In the genomic region with DNA sequence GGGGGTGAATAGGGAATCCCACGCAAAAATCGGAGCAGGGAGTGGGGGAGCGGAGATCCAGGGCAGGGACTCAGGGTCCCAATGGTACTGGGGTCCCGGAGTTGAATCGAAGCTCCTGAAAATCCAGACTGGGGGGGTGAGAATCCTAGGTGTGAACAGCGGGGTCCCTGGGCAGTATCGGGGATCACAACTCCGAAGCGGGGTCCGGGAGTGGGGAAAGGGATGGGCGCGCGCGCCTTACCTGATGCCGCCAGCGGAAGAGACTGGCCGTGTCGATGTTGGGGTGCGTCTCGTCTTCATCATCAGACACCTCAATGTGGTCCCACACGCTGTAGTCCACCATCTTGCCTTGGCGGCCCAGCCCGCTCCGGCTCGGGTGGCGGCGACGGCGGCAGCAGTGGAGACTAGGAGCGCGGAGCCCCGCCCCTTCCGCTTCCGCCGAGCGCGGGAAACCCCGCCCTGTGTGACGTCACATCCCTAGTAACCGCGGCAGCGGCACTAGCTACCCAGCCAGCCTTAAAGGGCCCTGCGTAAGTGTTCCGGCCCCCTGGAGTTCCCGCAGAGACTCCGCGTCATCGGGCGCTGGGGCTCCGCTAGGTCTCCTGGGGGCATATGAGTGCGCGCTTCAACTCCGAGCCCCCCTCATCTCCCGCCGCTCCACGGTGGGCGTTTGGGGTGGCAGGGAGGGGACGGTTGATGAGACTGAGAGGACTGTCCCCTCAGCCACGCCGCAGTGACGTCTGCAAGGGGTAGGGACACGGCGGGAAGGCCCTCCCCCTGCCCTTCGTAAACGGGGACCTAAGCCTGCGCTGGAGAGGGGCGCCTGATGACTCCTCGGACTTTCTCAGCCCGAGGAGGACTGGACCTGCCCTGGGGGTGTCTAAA, we compare ENCODE assay signal across 8 cellular contexts. TPM values are rescaled to one million over a fixed set of nuclear protein-coding genes. Genes with fewer than 3 reads are reported as not detected.
DNase-seq lines count a peak whose midpoint lies in the region; ATAC-seq and TF ChIP-seq lines count a peak whose summit lies in the region.

A gene (minus strand): TSS at position 406 of the 885 bp plus-strand sequence. CDS start 63 bp downstream, at position 343.

- peak within 1 kb of the TSS; percentile 56 to 91 (median 91) for H3K4me3 ChIP-seq in right lobe of liver

- peaks cover 0 to 22% (median 7%) of the 10 kb centered on the region in 4 donors for H3K4me1 ChIP-seq in right lobe of liver

- TF ChIP-seq CTCF in C4-2B (conservative IDR thresholded peaks at IDR 0.05) (no peak), right lobe of liver (IDR thresholded peaks at IDR 0.05) (no peak)

- intact Hi-C loops in right lobe of liver (cut with DNase I) = no loop called here

- peak within 1 kb of the TSS; percentile 87 for H3K27ac ChIP-seq in C4-2B
- peak within 1 kb of the TSS; percentile 13 to 63 (median 52) for H3K27ac ChIP-seq in right lobe of liver

- H3K27me3 ChIP-seq in right lobe of liver = no peaks in the 10 kb centered on the region

- no peaks in the 10 kb centered on the region for H3K9me3 ChIP-seq in right lobe of liver

- TF ChIP-seq POLR2A in right lobe of liver (IDR thresholded peaks at IDR 0.05) = peak; percentile 86

- ATAC-seq in GM19395 (IDR thresholded peaks at IDR 0.05; ENCODE audit: unreplicated experiment) (peak; percentile 77), HG03565 (IDR thresholded peaks at IDR 0.05; ENCODE audit: unreplicated experiment) (peak; percentile 82), right lobe of liver (peak; percentile 93 to 96 (median 94))

- peak; percentile 89 for DNase-seq in NCI-H774 (lab: John Stamatoyannopoulos, UW)
- peak; percentile 96 to 97 for DNase-seq in activated CD4-positive, alpha-beta T cell treated with anti-CD3 and anti-CD28 coated beads, Interleukin-2, amount 50 U/mL, for 4 hours
- DNase-seq in dermis blood vessel endothelial cell = peak; percentile 98
- peak; percentile 97 for DNase-seq in right lobe of liver
- DNase-seq in stimulated activated CD4-positive, alpha-beta T cell treated with anti-CD3 and anti-CD28 coated beads, Interleukin-4, amount 100 ng/mL, for 24 hours = peak; percentile 98

- WGBS in right lobe of liver (ENCODE audit: insufficient coverage, low coverage, low lambda C conversion rate, missing lambda C conversion rate) = 1% methylated on average over 17 of the region's 69 CpGs

- H3K36me3 ChIP-seq in right lobe of liver = no peaks in the 10 kb centered on the region

RNA-seq across cellular contexts. Expression of the gene that starts here (rescaled TPM):
- 367 and 370 TPM in 2 replicates for total RNA-seq in dermis blood vessel endothelial cell
- 10 to 100 TPM; 39.6 to 74.9 (median 50.1) TPM for total RNA-seq in right lobe of liver

Comparison
In these comparisons a context has a peak if more than half of its experiments do, and no peak if none do; other contexts are left out.
1. Peak in every context shown above with its lines: DNase-seq, ATAC-seq, H3K4me3 ChIP-seq and H3K27ac ChIP-seq.